ENCODE assay signal across 12 cellular contexts in genomic region chr10:12509016-12509793, GRCh38.
DNase-seq lines count a peak whose midpoint lies in the region; ATAC-seq and TF ChIP-seq lines count a peak whose summit lies in the region.
"Had no signal": no experiment of that assay in that cellular context is flagged by ENCODE, and none has a peak within 500 bp of the region (broad histone marks: within the 10 kb centered on the region; RNA-seq: fewer than 3 reads in every experiment).

No MANE protein-coding gene starts in this region.

- H3K4me3 ChIP-seq in right atrium auricular region, result no peak overlapping the region
- H3K4me3 ChIP-seq in Jurkat, Clone E6-1 (ENCODE audit: low read length), result no peak overlapping the region
- no peak overlapping the region for H3K4me3 ChIP-seq in esophagus muscularis mucosa
- H3K4me3 ChIP-seq in testis, result no peak overlapping the region
- no peak overlapping the region for H3K4me3 ChIP-seq in OCI-LY7 (ENCODE audit: low read depth, low read length, poor library complexity, severe bottlenecking)
- H3K4me3 ChIP-seq: pancreas, skin epidermis had no signal

- TF ChIP-seq POLR2A in esophagus muscularis mucosa (IDR thresholded peaks at IDR 0.05; ENCODE audit: low read depth) (no peak), testis (IDR thresholded peaks at IDR 0.05) (no peak)

- no peaks in the 10 kb centered on the region for H3K9me3 ChIP-seq in right atrium auricular region
- H3K9me3 ChIP-seq in esophagus muscularis mucosa, result no peaks in the 10 kb centered on the region
- H3K9me3 ChIP-seq in testis, result no peaks in the 10 kb centered on the region
- no peaks in the 10 kb centered on the region for H3K9me3 ChIP-seq in OCI-LY7 (ENCODE audit: low read length)
- H3K9me3 ChIP-seq: pancreas had no signal

- BruUV-seq in OCI-LY7 (replicated peaks; lab: Mats Ljungman, UMichigan), result no TSS peak

- H3K79me2 ChIP-seq in OCI-LY7 (ENCODE audit: insufficient read depth, low read depth, low read length), result no peaks in the 10 kb centered on the region

- H3K4me2 ChIP-seq in OCI-LY7 (ENCODE audit: low read length), result no peak overlapping the region

- TF ChIP-seq CTCF in right atrium auricular region (IDR thresholded peaks at IDR 0.05), result no peak
- no peak for TF ChIP-seq CTCF in esophagus muscularis mucosa (IDR thresholded peaks at IDR 0.05)
- TF ChIP-seq CTCF in testis (IDR thresholded peaks at IDR 0.05), result no peak
- TF ChIP-seq CTCF in OCI-LY7 (conservative IDR thresholded peaks at IDR 0.05; ENCODE audit: low read length), result no peak

- POLR2A ChIA-PET in OCI-LY7 (lab: Charles Lee), result no interaction called here

- H3K4me1 ChIP-seq in right atrium auricular region (peaks cover 0 to 4% of the 10 kb centered on the region in 2 donors), esophagus muscularis mucosa (peaks cover 0 to 17% (median 0%) of the 10 kb centered on the region in 4 donors), testis (no peaks in the 10 kb centered on the region), OCI-LY7 (ENCODE audit: insufficient read depth, low read length, poor library complexity, severe bottlenecking) (no peaks in the 10 kb centered on the region)
- H3K4me1 ChIP-seq: pancreas had no signal

- TF ChIP-seq EP300 in esophagus muscularis mucosa (IDR thresholded peaks at IDR 0.05), result no peak

- H2AFZ ChIP-seq in OCI-LY7 (ENCODE audit: low read length), result no peak overlapping the region

- no peak overlapping the region for H3K27ac ChIP-seq in right atrium auricular region
- no peak overlapping the region for H3K27ac ChIP-seq in esophagus muscularis mucosa (replicated peaks in 1 of 4)
- no peak overlapping the region for H3K27ac ChIP-seq in testis
- no peak overlapping the region for H3K27ac ChIP-seq in OCI-LY7 (ENCODE audit: low read depth, low read length, poor library complexity, severe bottlenecking)
- H3K27ac ChIP-seq: pancreas, skin epidermis had no signal

- no peaks in the 10 kb centered on the region for H3K36me3 ChIP-seq in right atrium auricular region
- H3K36me3 ChIP-seq in esophagus muscularis mucosa, result no peaks in the 10 kb centered on the region
- no peaks in the 10 kb centered on the region for H3K36me3 ChIP-seq in testis (ENCODE audit: low read depth, missing control alignments)
- 0 out of 2 replicates have a peak, but pooled peaks cover 8% of the 10 kb centered on the region for H3K36me3 ChIP-seq in OCI-LY7 (ENCODE audit: insufficient read depth, low read length)
- H3K36me3 ChIP-seq: pancreas had no signal

- intact Hi-C loops in cardiac septum (cut with DNase I) (no loop called here), esophagus muscularis mucosa (cut with DNase I) (no loop called here), testis (cut with DNase I; ENCODE audit: low total_unique reads) (no loop called here), OCI-LY7 (cut with micrococcal nuclease; ENCODE audit: unreplicated experiment) (no loop called here)

- no peak for ATAC-seq in GM18498 (IDR thresholded peaks at IDR 0.05; ENCODE audit: unreplicated experiment)

- no peaks in the 10 kb centered on the region for H3K27me3 ChIP-seq in right atrium auricular region
- H3K27me3 ChIP-seq in esophagus muscularis mucosa, result no peaks in the 10 kb centered on the region
- H3K27me3 ChIP-seq in testis, result no peaks in the 10 kb centered on the region
- H3K27me3 ChIP-seq: pancreas had no signal

- CTCF ChIA-PET in OCI-LY7 (lab: Charles Lee; ENCODE audit: unreplicated experiment), result no interaction called here

- no peaks in the 10 kb centered on the region for H3K9me2 ChIP-seq in OCI-LY7 (ENCODE audit: insufficient read depth, low read length)

- H4K20me1 ChIP-seq in OCI-LY7 (ENCODE audit: insufficient read depth, low read length), result 0 out of 2 replicates have a peak, but pooled peaks cover 4% of the 10 kb centered on the region

- WGBS in esophagus muscularis mucosa, result 85% methylated on average over 5 of the region's 5 CpGs
- 90 to 100% methylated on average over 3 to 5 of the region's 5 CpGs for WGBS in testis, 2 donors

- DNase-seq in right atrium auricular region (ENCODE audit: low spot score), result peak; percentile 28
- DNase-seq in cardiac septum (ENCODE audit: low spot score), result no peak
- peak; percentile 41 for DNase-seq in Jurkat, Clone E6-1 (ENCODE audit: low read depth, low spot score)
- peak; percentile 68 for DNase-seq in esophagus muscularis mucosa (ENCODE audit: extremely low spot score)
- peak; percentile 1 for DNase-seq in testis
- no peak for DNase-seq in OCI-LY7 (ENCODE audit: low spot score)
- DNase-seq: activated gamma-delta T cell treated with Interleukin-2 at 50 U/mL for 16 hours, kidney glomerular epithelial cell, pancreas, SIG-M5 had no signal

Comparison
In these comparisons a context has a peak if more than half of its experiments do, and no peak if none do; other contexts are left out.
1. DNase-seq: peak in right atrium auricular region (single experiment), Jurkat, Clone E6-1 (single experiment), esophagus muscularis mucosa (single experiment) and testis (single experiment); none in cardiac septum (single experiment) and OCI-LY7 (single experiment).